ENCODE assay signal across 27 cellular contexts in the genomic region with DNA sequence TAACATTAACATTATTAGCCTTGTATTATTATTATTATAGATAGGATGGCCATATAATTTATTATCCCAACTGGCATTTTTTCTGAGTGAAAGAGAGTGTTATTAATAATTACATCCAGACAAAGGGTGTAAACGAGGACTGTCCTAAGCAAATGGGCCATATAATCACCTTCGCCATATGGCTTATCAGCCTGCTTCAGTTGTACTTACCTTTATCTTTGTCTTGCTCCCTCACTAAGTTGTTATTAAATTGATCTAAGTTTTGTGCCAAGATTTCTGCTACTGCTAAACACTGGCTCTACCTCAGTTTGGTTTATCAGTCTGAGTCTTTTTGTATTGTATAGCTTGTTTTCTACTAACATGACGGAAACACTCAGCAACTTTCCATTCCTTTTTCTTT.
"Had no signal": no experiment of that assay in that cellular context is flagged by ENCODE, and none has a peak within 500 bp of the region (broad histone marks: within the 10 kb centered on the region; RNA-seq: fewer than 3 reads in every experiment).

No MANE protein-coding gene starts in this region.

- H3K9me3 ChIP-seq: ascending aorta, colonic mucosa, lower lobe of right lung, right atrium auricular region, spleen, tibial nerve had no signal

- H3K27me3 ChIP-seq: ascending aorta, cardiac muscle cell, colonic mucosa, right atrium auricular region, spleen, tibial nerve had no signal

- H3K4me2 ChIP-seq: hepatocyte had no signal

- H3K36me3 ChIP-seq: ascending aorta, cardiac muscle cell, colonic mucosa, lower lobe of right lung, right atrium auricular region, spleen, tibial nerve, WERI-Rb-1 had no signal

- H3K79me2 ChIP-seq: hepatocyte had no signal

- H2AFZ ChIP-seq: hepatocyte had no signal

- ATAC-seq: left lobe of liver; natural killer cell treated with Interleukin-12 subunit alpha and Interleukin-12 subunit beta and Interleukin-15 and Interleukin-18, amount 100 ng/mL, for 72 hours had no signal

- H3K27ac ChIP-seq: ascending aorta, cardiac muscle cell, colonic mucosa, epithelial cell of prostate, hepatocyte, lower lobe of right lung, right atrium auricular region, tibial nerve had no signal

- DNase-seq: activated CD4-positive, alpha-beta memory T cell treated with anti-CD3 and anti-CD28 coated beads for 36 hours; activated CD4-positive, alpha-beta T cell treated with anti-CD3 and anti-CD28 coated beads, Interleukin-2, amount 10 ng/mL, durations not matched to agents 24 days and 14 days; activated CD4-positive, CD25-positive, alpha-beta regulatory T cell treated with anti-CD3 and anti-CD28 coated beads, Interleukin-2, amount 50 U/mL, for 72 hours; activated CD8-positive, alpha-beta memory T cell treated with anti-CD3 and anti-CD28 coated beads, Interleukin-2, amount 50 U/mL, for 4 hours; activated gamma-delta T cell; activated naive CD4-positive, alpha-beta T cell treated with anti-CD3 and anti-CD28 coated beads, Interleukin-2, amount 10 ng/mL, durations not matched to agents 7 days and 5 days; activated naive CD8-positive, alpha-beta T cell treated with anti-CD3 and anti-CD28 coated beads, Interleukin-2, amount 10 ng/mL, durations not matched to agents 7 days and 5 days; activated T-cell treated with anti-CD3 and anti-CD28 coated beads, Interleukin-2, amount 50 U/mL, for 1 hour; cerebellar nuclear complex; colonic mucosa; effector CD8-positive, alpha-beta T cell; glutamatergic neuron; lower lobe of right lung; mesenchymal stem cell; spleen; stimulated activated CD4-positive, alpha-beta T cell treated with anti-CD3 and anti-CD28 coated beads, Interleukin-2, amount 100 ng/mL, for 48 hours; stimulated activated naive CD4-positive, alpha-beta T cell treated with Interleukin-2 at 50 U/mL for 16 hours; T-helper 2 cell; WERI-Rb-1 had no signal

- H3K4me1 ChIP-seq: ascending aorta, right atrium auricular region had no signal

- H3K4me3 ChIP-seq: ascending aorta, cardiac muscle cell, colonic mucosa, hepatocyte, lower lobe of right lung, right atrium auricular region, spleen, tibial nerve had no signal
